ENCODE assay signal across 12 cellular contexts in genomic region chr11:109424893-109425292, GRCh38. TPM values are rescaled to one million over a fixed set of nuclear protein-coding genes. Genes with fewer than 3 reads are reported as not detected.
A peak's percentile ranks its signal among the peaks of the same experiment; 100 is the strongest.
DNase-seq lines count a peak whose midpoint lies in the region; ATAC-seq and TF ChIP-seq lines count a peak whose summit lies in the region.
"Had no signal": no experiment of that assay in that cellular context is flagged by ENCODE, and none has a peak within 500 bp of the region (broad histone marks: within the 10 kb centered on the region; RNA-seq: fewer than 3 reads in every experiment).

No MANE protein-coding gene starts in this region.

- no peaks in the 10 kb centered on the region for H3K79me2 ChIP-seq in OCI-LY7 (ENCODE audit: insufficient read depth, low read depth, low read length)

- no peak overlapping the region for H3K9ac ChIP-seq in endodermal cell (ENCODE audit: extremely low read depth, low read length, poor library complexity, severe bottlenecking)

- H3K9me3 Mint-ChIP-seq in endodermal cell, result no peaks in the 10 kb centered on the region
- H3K9me3 Mint-ChIP-seq: activated T-cell treated with anti-CD3 and anti-CD28 coated beads, Interleukin-2, amount 50 U/mL, for 72 hours; stimulated activated naive CD8-positive, alpha-beta T cell treated with anti-CD3 and anti-CD28 coated beads, Interleukin-15, Interleukin-2, amounts not matched to agents 100 ng/mL and 50 ng/mL, for 24 hours had no signal

- H3K4me1 ChIP-seq in OCI-LY7 (ENCODE audit: insufficient read depth, low read length, poor library complexity, severe bottlenecking), result no peaks in the 10 kb centered on the region
- no peaks in the 10 kb centered on the region for H3K4me1 ChIP-seq in endodermal cell (ENCODE audit: control insufficient read depth, insufficient read depth, low read length)

- H3K36me3 Mint-ChIP-seq in endodermal cell (ENCODE audit: low read depth), result no peaks in the 10 kb centered on the region

- POLR2A ChIA-PET in OCI-LY7 (lab: Charles Lee), result no interaction called here

- DNase-seq in activated CD4-positive, alpha-beta T cell treated with anti-CD3 and anti-CD28 coated beads for 48 hours, result peak; percentile 10
- DNase-seq in activated CD4-positive, alpha-beta T cell treated with anti-CD3 and anti-CD28 coated beads, Interleukin-2, amount 50 U/mL, for 1 hour, result no peak
- DNase-seq in OCI-LY7 (ENCODE audit: low spot score) (peak; percentile 2), endodermal cell (peak; percentile 94), retina (peak; percentile 9), NCI-H748 treated with DMSO at 0.1 percent for 48 hours (lab: John Stamatoyannopoulos, UW) (no peak), NCI-H2196 (lab: John Stamatoyannopoulos, UW; ENCODE audit: unreplicated experiment) (no peak)
- DNase-seq: NCI-H2081 treated with DMSO at 0.1 percent for 48 hours; stimulated activated CD4-positive, alpha-beta T cell treated with anti-CD3 and anti-CD28 coated beads, Interleukin-2, amount 100 ng/mL, for 24 hours had no signal

- intact Hi-C loops in OCI-LY7 (cut with micrococcal nuclease; ENCODE audit: unreplicated experiment), result no loop called here

- H3K27ac ChIP-seq in OCI-LY7 (ENCODE audit: low read depth, low read length, poor library complexity, severe bottlenecking) (no peak overlapping the region), endodermal cell (ENCODE audit: low read depth, low read length) (no peak overlapping the region)

- no peaks in the 10 kb centered on the region for H3K36me3 ChIP-seq in OCI-LY7 (ENCODE audit: insufficient read depth, low read length)
- H3K36me3 ChIP-seq in endodermal cell (ENCODE audit: control insufficient read depth, insufficient read depth, low read length), result no peaks in the 10 kb centered on the region

- ATAC-seq in HG03108 (IDR thresholded peaks at IDR 0.05; ENCODE audit: unreplicated experiment), result no peak
- ATAC-seq: activated T-cell treated with anti-CD3 and anti-CD28 coated beads, Interleukin-2, amount 50 U/mL, for 72 hours had no signal

- H3K4me1 Mint-ChIP-seq in endodermal cell, result peaks cover 6% of the 10 kb centered on the region

- no peak overlapping the region for H2AFZ ChIP-seq in OCI-LY7 (ENCODE audit: low read length)

- CTCF ChIA-PET in OCI-LY7 (lab: Charles Lee; ENCODE audit: unreplicated experiment), result no interaction called here

- TF ChIP-seq CTCF in OCI-LY7 (conservative IDR thresholded peaks at IDR 0.05; ENCODE audit: low read length) (no peak), endodermal cell (conservative IDR thresholded peaks at IDR 0.05) (no peak)

- H3K4me2 ChIP-seq in OCI-LY7 (ENCODE audit: low read length), result no peak overlapping the region

- H3K27me3 Mint-ChIP-seq in endodermal cell (ENCODE audit: insufficient read depth), result peaks cover 62% of the 10 kb centered on the region

- H3K9me2 ChIP-seq in OCI-LY7 (ENCODE audit: insufficient read depth, low read length), result no peaks in the 10 kb centered on the region

- H3K4me3 Mint-ChIP-seq in endodermal cell, result no peak overlapping the region
- H3K4me3 Mint-ChIP-seq: activated T-cell treated with anti-CD3 and anti-CD28 coated beads, Interleukin-2, amount 50 U/mL, for 72 hours; stimulated activated naive CD8-positive, alpha-beta T cell treated with anti-CD3 and anti-CD28 coated beads, Interleukin-15, Interleukin-2, amounts not matched to agents 100 ng/mL and 50 ng/mL, for 24 hours had no signal

- no TSS peak for BruUV-seq in OCI-LY7 (replicated peaks; lab: Mats Ljungman, UMichigan)

- no peak overlapping the region for H3K27ac Mint-ChIP-seq in endodermal cell
- H3K27ac Mint-ChIP-seq: activated T-cell treated with anti-CD3 and anti-CD28 coated beads, Interleukin-2, amount 50 U/mL, for 72 hours; stimulated activated naive CD8-positive, alpha-beta T cell treated with anti-CD3 and anti-CD28 coated beads, Interleukin-15, Interleukin-2, amounts not matched to agents 100 ng/mL and 50 ng/mL, for 24 hours had no signal

- H3K27me3 ChIP-seq in endodermal cell (ENCODE audit: control insufficient read depth, insufficient read depth, low read length, poor library complexity, severe bottlenecking), result peaks cover 86% of the 10 kb centered on the region

- WGBS in endodermal cell (ENCODE audit: insufficient coverage in 1 of 2, insufficient read length in 1 of 2), 2 experiments, result 5 to 12% methylated on average over 8 of the region's 10 CpGs

- no peaks in the 10 kb centered on the region for H4K20me1 ChIP-seq in OCI-LY7 (ENCODE audit: insufficient read depth, low read length)

- H3K9me3 ChIP-seq in OCI-LY7 (ENCODE audit: low read length) (no peaks in the 10 kb centered on the region), endodermal cell (ENCODE audit: control insufficient read depth, low read length) (no peaks in the 10 kb centered on the region)

- no peak overlapping the region for H3K4me3 ChIP-seq in OCI-LY7 (ENCODE audit: low read depth, low read length, poor library complexity, severe bottlenecking)
- no peak overlapping the region for H3K4me3 ChIP-seq in endodermal cell (ENCODE audit: low read length)

RNA-seq across cellular contexts. Expression of gene C11orf87, which starts 2.9 kb away (rescaled TPM):
- not detected in 2 replicates for total RNA-seq in OCI-LY7 (2014; rRNA removed; shearing (Covaris generic))
- not detected in 2 replicates for total RNA-seq in OCI-LY7 (2022)
- total RNA-seq in endodermal cell, result not detected
- polyA plus RNA-seq in endodermal cell (2013, experiment 1 of 2), result 0.53 TPM
- polyA plus RNA-seq in endodermal cell (2013, experiment 2 of 2), result 1.0 TPM
- total RNA-seq: activated T-cell treated with anti-CD3 and anti-CD28 coated beads, Interleukin-2, amount 50 U/mL, for 72 hours had no signal

Comparison
In these comparisons a context has a peak if more than half of its experiments do, and no peak if none do; other contexts are left out.
1. DNase-seq: peak in activated CD4-positive, alpha-beta T cell treated with anti-CD3 and anti-CD28 coated beads for 48 hours (single experiment), OCI-LY7 (single experiment), endodermal cell (single experiment) and retina (single experiment); none in activated CD4-positive, alpha-beta T cell treated with anti-CD3 and anti-CD28 coated beads, Interleukin-2, amount 50 U/mL, for 1 hour (single experiment), NCI-H748 treated with DMSO at 0.1 percent for 48 hours (single experiment) and NCI-H2196 (single experiment).